8 cellular contexts compared by ENCODE assay signal in the genomic region with DNA sequence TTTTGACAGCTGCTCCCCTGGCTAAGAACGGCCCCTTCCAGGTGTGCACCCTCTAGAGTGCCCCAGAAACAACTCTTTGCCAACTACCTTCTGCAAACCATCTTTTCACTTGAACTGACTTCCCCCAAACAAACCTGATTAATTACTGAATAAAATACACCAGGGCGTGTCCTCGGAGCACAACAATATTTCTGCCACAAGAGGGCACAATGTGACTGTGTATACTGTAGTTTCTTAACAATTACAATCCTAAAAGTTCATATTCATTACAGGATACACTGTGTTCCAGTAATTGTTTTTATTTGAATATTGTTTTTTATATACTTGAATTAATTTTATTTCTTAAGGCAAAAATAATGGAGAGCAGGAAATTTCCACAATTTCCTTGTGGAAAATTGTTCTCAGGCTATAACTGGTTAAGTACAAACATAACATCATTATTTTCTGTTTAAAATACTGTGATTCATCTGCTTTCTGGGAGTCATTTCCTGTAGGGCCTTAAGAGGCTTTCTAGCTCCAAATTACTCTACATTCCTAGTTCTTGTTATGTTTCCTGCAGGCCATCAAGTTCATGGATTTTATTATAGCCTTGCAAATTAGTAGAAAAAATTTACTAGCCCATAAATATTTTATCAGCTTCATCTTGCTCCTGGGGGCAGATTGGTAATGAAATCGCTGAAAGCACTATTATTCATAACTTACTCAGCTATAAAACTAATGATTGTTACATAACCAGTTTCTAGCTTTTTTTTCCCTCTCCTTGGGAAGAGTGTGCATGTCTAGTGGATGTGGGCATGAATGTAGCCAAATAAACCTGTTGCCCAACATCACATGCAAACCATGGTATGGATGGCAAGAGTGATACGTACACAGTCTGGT. TPM values are rescaled to one million over a fixed set of nuclear protein-coding genes. Genes with fewer than 3 reads are reported as not detected.
DNase-seq lines count a peak whose midpoint lies in the region; ATAC-seq and TF ChIP-seq lines count a peak whose summit lies in the region.

No MANE protein-coding gene starts in this region.

- H3K4me3 Mint-ChIP-seq in GM23338: no peak overlapping the region

- H3K27ac Mint-ChIP-seq in GM23338: no peak overlapping the region

- no peaks in the 10 kb centered on the region for H3K79me2 ChIP-seq in GM23338 (replicated peaks; ENCODE audit: insufficient read depth)

- no peak overlapping the region for H3K4me2 ChIP-seq in GM23338

- peak overlapping the region; percentile 52; the same call in 1 of the 2 replicates for H2AFZ ChIP-seq in GM23338

- CTCF ChIA-PET in BJ (lab: Yijun Ruan, JAX): interaction anchor here (0.6 to 4.2 kb wide), 27 partner anchors 10 to 681 kb away, joined by 3 to 32 read pairs (median 4); a partner anchor contains a TSS

- no peak overlapping the region for H3K27ac ChIP-seq in GM23338 (ENCODE audit: low read depth)
- no peak overlapping the region for H3K27ac ChIP-seq in right lobe of liver

- no peaks in the 10 kb centered on the region for H3K36me3 ChIP-seq in BJ (ENCODE audit: control insufficient read depth, insufficient read depth, low read length)
- H3K36me3 ChIP-seq in GM23338 (ENCODE audit: insufficient read depth): no peaks in the 10 kb centered on the region
- no peaks in the 10 kb centered on the region for H3K36me3 ChIP-seq in right lobe of liver

- ATAC-seq in GM23338 (peak; percentile 63), right lobe of liver (peak; percentile 87 to 92 (median 88))

- peaks cover 4% of the 10 kb centered on the region; the same call in 1 of the 3 replicates for H3K9me3 Mint-ChIP-seq in GM23338

- TF ChIP-seq CTCF in BJ (IDR thresholded peaks at IDR 0.05; ENCODE audit: insufficient read depth, low read depth, low read length): peak; percentile 68
- TF ChIP-seq CTCF in GM23338 (conservative IDR thresholded peaks at IDR 0.05; ENCODE audit: low read depth in 2 of 2): peak; percentile 86 to 93
- TF ChIP-seq CTCF in WI38 (IDR thresholded peaks at IDR 0.05; ENCODE audit: low read depth, low read length): peak; percentile 47
- peak; percentile 73 for TF ChIP-seq CTCF in choroid plexus epithelial cell (conservative IDR thresholded peaks at IDR 0.05; ENCODE audit: low read depth, low read length)
- peak; percentile 81 to 88 (median 84) for TF ChIP-seq CTCF in right lobe of liver (IDR thresholded peaks at IDR 0.05)

- intact Hi-C loops in right lobe of liver (cut with DNase I): no loop called here

- DNase-seq in BJ (ENCODE audit: low read depth): peak; percentile 96
- DNase-seq in GM23338 (ENCODE audit: low spot score): peak; percentile 70
- DNase-seq in NCI-H2196 treated with DMSO at 0.1 percent for 48 hours (lab: John Stamatoyannopoulos, UW; ENCODE audit: unreplicated experiment): peak; percentile 42
- DNase-seq in choroid plexus epithelial cell (ENCODE audit: low read depth): peak; percentile 83
- DNase-seq in right lobe of liver: no peak
- peak; percentile 23 for DNase-seq in stimulated activated CD8-positive, alpha-beta memory T cell treated with anti-CD3 and anti-CD28 coated beads, Interleukin-4, amount 100 ng/mL, for 24 hours (ENCODE audit: low read depth)
- DNase-seq in islet precursor cell: no peak

- POLR2A ChIA-PET in BJ (lab: Charles Lee): interaction anchor here (0.5 to 1.2 kb wide), 4 partner anchors 21 to 463 kb away, joined by 3 to 5 read pairs (median 4); a partner anchor contains a TSS

- TF ChIP-seq POLR2A in right lobe of liver (IDR thresholded peaks at IDR 0.05): no peak

- no peaks in the 10 kb centered on the region for H3K4me1 ChIP-seq in GM23338 (ENCODE audit: insufficient read depth)
- H3K4me1 ChIP-seq in right lobe of liver: no peaks in the 10 kb centered on the region

- H3K27me3 ChIP-seq in BJ (ENCODE audit: control insufficient read depth, insufficient read depth, low read length): no peaks in the 10 kb centered on the region
- no peaks in the 10 kb centered on the region for H3K27me3 ChIP-seq in GM23338 (ENCODE audit: insufficient read depth)
- no peaks in the 10 kb centered on the region for H3K27me3 ChIP-seq in right lobe of liver

- H3K4me3 ChIP-seq in BJ (ENCODE audit: low read depth, low read length): no peak overlapping the region
- H3K4me3 ChIP-seq in GM23338: no peak overlapping the region
- H3K4me3 ChIP-seq in WI38 (ENCODE audit: low read depth, low read length): no peak overlapping the region
- H3K4me3 ChIP-seq in choroid plexus epithelial cell (ENCODE audit: low read depth, low read length): no peak overlapping the region
- no peak overlapping the region for H3K4me3 ChIP-seq in right lobe of liver

- 0 out of 2 replicates have a peak, but pooled peaks cover 2% of the 10 kb centered on the region for H3K9me2 ChIP-seq in GM23338 (ENCODE audit: insufficient read depth)

- no peaks in the 10 kb centered on the region for H4K20me1 ChIP-seq in GM23338 (replicated peaks; ENCODE audit: insufficient read depth)

- no peaks in the 10 kb centered on the region for H3K9me3 ChIP-seq in right lobe of liver

- peaks cover 4% of the 10 kb centered on the region; the same call in 2 of the 3 replicates for H3K4me1 Mint-ChIP-seq in GM23338

- H3F3A ChIP-seq in GM23338 (replicated peaks; ENCODE audit: low read depth): no peaks in the 10 kb centered on the region

- H3K36me3 Mint-ChIP-seq in GM23338 (ENCODE audit: low read depth): no peaks in the 10 kb centered on the region

- peaks cover 3% of the 10 kb centered on the region for H3K27me3 Mint-ChIP-seq in GM23338 (ENCODE audit: insufficient read depth, low read depth, poor library complexity)

- WGBS in right lobe of liver (ENCODE audit: insufficient coverage, low coverage, low lambda C conversion rate, missing lambda C conversion rate): 6% methylated on average over 5 of the region's 5 CpGs

TF ChIP-seq in GM23338, 12 proteins besides CTCF, POLR2A, EP300 and RAD21 (continues in another document):
- TF ChIP-seq NANOG (IDR thresholded peaks at IDR 0.05; ENCODE audit: borderline replicate concordance) (no peak), ZNF331 (CRISPR knock-in tag; IDR thresholded peaks at IDR 0.05; ENCODE audit: low read depth) (no peak), CREB1 (CRISPR knock-in tag; IDR thresholded peaks at IDR 0.05; ENCODE audit: low read depth) (no peak), JUNB (IDR thresholded peaks at IDR 0.05; ENCODE audit: unreplicated experiment) (no peak), POLR2AphosphoS5 (IDR thresholded peaks at IDR 0.05; ENCODE audit: low read depth) (no peak), STAT1 (IDR thresholded peaks at IDR 0.05; ENCODE audit: unreplicated experiment) (no peak), EZH2phosphoT487 (IDR thresholded peaks at IDR 0.05; ENCODE audit: unreplicated experiment) (no peak), ZNF114 (CRISPR knock-in tag; IDR thresholded peaks at IDR 0.05) (no peak), EZH2 (IDR thresholded peaks at IDR 0.05; ENCODE audit: low read depth, unreplicated experiment) (no peak)
- TF ChIP-seq, protein P1, sequence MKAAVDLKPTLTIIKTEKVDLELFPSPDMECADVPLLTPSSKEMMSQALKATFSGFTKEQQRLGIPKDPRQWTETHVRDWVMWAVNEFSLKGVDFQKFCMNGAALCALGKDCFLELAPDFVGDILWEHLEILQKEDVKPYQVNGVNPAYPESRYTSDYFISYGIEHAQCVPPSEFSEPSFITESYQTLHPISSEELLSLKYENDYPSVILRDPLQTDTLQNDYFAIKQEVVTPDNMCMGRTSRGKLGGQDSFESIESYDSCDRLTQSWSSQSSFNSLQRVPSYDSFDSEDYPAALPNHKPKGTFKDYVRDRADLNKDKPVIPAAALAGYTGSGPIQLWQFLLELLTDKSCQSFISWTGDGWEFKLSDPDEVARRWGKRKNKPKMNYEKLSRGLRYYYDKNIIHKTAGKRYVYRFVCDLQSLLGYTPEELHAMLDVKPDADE (IDR thresholded peaks at IDR 0.05): no peak

RNA-seq across cellular contexts. Expression of a gene that starts 51.9 kb away (rescaled TPM):
- polyA plus RNA-seq in BJ (2011; rRNA removed) (not detected in 2 replicates), GM23338 (2016; fragmentation: Nextera tagmentation; extraction: Ambion mirVana) (0.24 and 0.37 TPM in 2 replicates)
- not detected in 2 replicates for polyA minus RNA-seq in BJ (2011; rRNA and poly(A)+ RNA removed)
- 0.42 TPM in 1 of 2 replicates, not detected in the other for total RNA-seq in GM23338 (2014; rRNA removed; shearing (Covaris generic))
- under 1 TPM in 3 of 6 experiments, not detected in 3; 0.11 to 0.44 (median 0.31) TPM for total RNA-seq in right lobe of liver

Comparison
In these comparisons a context has a peak if more than half of its experiments do, and no peak if none do; other contexts are left out.
1. DNase-seq: peak in BJ (single experiment), GM23338 (single experiment), NCI-H2196 treated with DMSO at 0.1 percent for 48 hours (single experiment), choroid plexus epithelial cell (single experiment) and stimulated activated CD8-positive, alpha-beta memory T cell treated with anti-CD3 and anti-CD28 coated beads, Interleukin-4, amount 100 ng/mL, for 24 hours (single experiment); none in right lobe of liver (0 of 3) and islet precursor cell (single experiment).
2. Peak in every context shown above with its lines, with median percentiles within 50 percentile points of each other: CTCF ChIP-seq.